ENCODE assay signal across 18 cellular contexts in the genomic region with DNA sequence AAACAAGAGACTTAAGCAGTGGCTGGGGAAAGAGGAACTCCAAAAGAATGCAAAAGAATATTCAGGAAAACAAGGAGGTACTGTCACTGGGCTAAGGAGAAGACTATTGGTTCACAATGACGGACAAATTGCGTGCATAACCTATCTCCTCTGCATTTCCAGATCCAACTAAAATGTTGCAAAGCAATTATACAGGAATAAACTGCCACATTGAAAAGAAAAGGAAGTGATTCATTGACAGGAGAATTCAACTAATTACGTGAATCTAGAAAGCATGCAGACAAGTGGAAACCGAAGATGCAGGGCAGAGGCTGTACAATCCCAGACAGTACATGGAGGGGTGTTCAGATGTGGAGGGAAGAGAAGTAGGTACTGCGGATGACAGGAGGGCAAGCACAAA.
DNase-seq lines count a peak whose midpoint lies in the region; ATAC-seq and TF ChIP-seq lines count a peak whose summit lies in the region.
"Had no signal": no experiment of that assay in that cellular context is flagged by ENCODE, and none has a peak within 500 bp of the region (broad histone marks: within the 10 kb centered on the region; RNA-seq: fewer than 3 reads in every experiment).

No MANE protein-coding gene starts in this region.

- peak; percentile 16 for DNase-seq in HT1080 (ENCODE audit: low read depth)
- DNase-seq in SK-MEL-5 (ENCODE audit: low read depth, low spot score) = peak; percentile 22
- peak; percentile 3 for DNase-seq in fibroblast of the aortic adventitia (ENCODE audit: low read depth)
- DNase-seq in gastrocnemius medialis = no peak
- no peak for DNase-seq in left colon
- DNase-seq in T-helper 9 cell = no peak
- DNase-seq: activated CD8-positive, alpha-beta T cell treated with anti-CD3 and anti-CD28 coated beads for 36 hours; activated effector memory CD4-positive, alpha-beta T cell treated with anti-CD3 and anti-CD28 coated beads, Interleukin-2, amount 50 U/mL, for 16 hours; CD4-positive, CD25-positive, alpha-beta regulatory T cell; effector memory CD8-positive, alpha-beta T cell; glutamatergic neuron; NCI-H2107; nephron progenitor cell; NK-92 treated with Interleukin-12 subunit alpha and Interleukin-12 subunit beta, amount 100 ng/mL, for 24 hours; sigmoid colon; stimulated activated naive B cell treated with anti-CD40 and anti-IgM and Interleukin-4, amounts not matched to agents 10 μg/mL and 1 μg/mL and 100 μg/mL, for 72 hours had no signal

- TF ChIP-seq CTCF in fibroblast of the aortic adventitia (IDR thresholded peaks at IDR 0.05; ENCODE audit: insufficient read depth, low read length) (no peak), gastrocnemius medialis (IDR thresholded peaks at IDR 0.05 in 4 of 5, conservative IDR thresholded peaks at IDR 0.05 in 1 of 5) (no peak)

- peak overlapping the region in 3 of 4 donors; percentile 10 to 51 (median 36) for H3K27ac ChIP-seq in gastrocnemius medialis
- H3K27ac ChIP-seq: SK-N-MC had no signal

- H3K9me3 ChIP-seq in gastrocnemius medialis = no peaks in the 10 kb centered on the region
- H3K9me3 ChIP-seq: sigmoid colon had no signal

- intact Hi-C loops in gastrocnemius medialis (cut with DNase I; ENCODE audit: low total_unique reads) = no loop called here
- intact Hi-C loops in left colon (cut with DNase I, micrococcal nuclease) = no loop called here

- no peaks in the 10 kb centered on the region for H3K36me3 ChIP-seq in gastrocnemius medialis

- in situ Hi-C loops in SK-MEL-5 (cut with HindIII; ENCODE audit: low pct_unique_long_range_greater_than_20kb, low sequenced_read_pairs) (no loop called here), gastrocnemius medialis (cut with MboI; ENCODE audit: low sequenced_read_pairs in 4 of 4) (no loop called here)

- no peak for ATAC-seq in gastrocnemius medialis
- no peak for ATAC-seq in left colon
- no peak for ATAC-seq in HG02588 (IDR thresholded peaks at IDR 0.05; ENCODE audit: unreplicated experiment)
- ATAC-seq: activated CD8-positive, alpha-beta T cell treated with anti-CD3 and anti-CD28 coated beads for 36 hours; effector memory CD8-positive, alpha-beta T cell; stimulated activated naive B cell treated with anti-CD40 and anti-IgM and Interleukin-4, amounts not matched to agents 10 μg/mL and 1 μg/mL and 100 μg/mL, for 72 hours had no signal

- TF ChIP-seq POLR2A in gastrocnemius medialis (IDR thresholded peaks at IDR 0.05) = no peak

- H3K4me3 ChIP-seq in fibroblast of the aortic adventitia (ENCODE audit: low read depth, low read length) = no peak overlapping the region
- H3K4me3 ChIP-seq in gastrocnemius medialis = no peak overlapping the region
- H3K4me3 ChIP-seq: sigmoid colon, SK-N-MC had no signal

- H3K4me1 ChIP-seq in gastrocnemius medialis = no peaks in the 10 kb centered on the region
- H3K4me1 ChIP-seq: sigmoid colon had no signal

- H3K27me3 ChIP-seq in gastrocnemius medialis = no peaks in the 10 kb centered on the region
- H3K27me3 ChIP-seq: sigmoid colon had no signal

Comparison
In these comparisons a context has a peak if more than half of its experiments do, and no peak if none do; other contexts are left out.
1. DNase-seq: peak in HT1080 (single experiment), SK-MEL-5 (single experiment) and fibroblast of the aortic adventitia (single experiment); none in gastrocnemius medialis (0 of 2), left colon (0 of 2) and T-helper 9 cell (single experiment).